In genomic region chr2:42806786-42807185, GRCh38 we compare ENCODE assay signal across 37 cellular contexts. TPM values are rescaled to one million over a fixed set of nuclear protein-coding genes. Genes with fewer than 3 reads are reported as not detected.
"Had no signal": no experiment of that assay in that cellular context is flagged by ENCODE, and none has a peak within 500 bp of the region (broad histone marks: within the 10 kb centered on the region; RNA-seq: fewer than 3 reads in every experiment).

No MANE protein-coding gene starts in this region.

- H3K9me3 Mint-ChIP-seq: activated naive CD4-positive, alpha-beta T cell treated with anti-CD3 and anti-CD28 coated beads for 36 hours; activated naive CD4-positive, alpha-beta T cell treated with anti-CD3 and anti-CD28 coated beads, Interleukin-2, amount 10 ng/mL, durations not matched to agents 7 days and 5 days; activated naive CD4-positive, alpha-beta T cell treated with anti-CD3 and anti-CD28 coated beads, Interleukin-2, amount 50 U/mL, for 24 hours; activated naive CD4-positive, alpha-beta T cell treated with anti-CD3 and anti-CD28 coated beads, Interleukin-2, amount 50 U/mL, for 72 hours; activated naive CD8-positive, alpha-beta T cell treated with anti-CD3 and anti-CD28 coated beads for 36 hours; activated naive CD8-positive, alpha-beta T cell treated with anti-CD3 and anti-CD28 coated beads, Interleukin-2, amount 10 ng/mL, durations not matched to agents 7 days and 5 days; activated naive CD8-positive, alpha-beta T cell treated with anti-CD3 and anti-CD28 coated beads, Interleukin-2, amount 50 U/mL, for 24 hours; activated T-cell treated with anti-CD3 and anti-CD28 coated beads, Interleukin-2, amount 50 U/mL, for 24 hours; activated T-cell treated with anti-CD3 and anti-CD28 coated beads, Interleukin-2, amount 50 U/mL, for 4 hours; activated T-cell treated with anti-CD3 and anti-CD28 coated beads, Interleukin-2, amount 50 U/mL, for 72 hours; activated T-helper 1 cell treated with anti-CD3 and anti-CD28 coated beads, Interleukin-12 subunit alpha, Interleukin-12 subunit beta, Interleukin-2, Interleukin-4 antibody, amounts not matched to agents 30 ng/mL and 10 ng/mL and 1 ng/mL, durations not matched to agents 14 hours and 24 hours and 36 hours; activated T-helper 17 cell treated with anti-CD3 and anti-CD28 coated beads, Interleukin-2, amount 50 U/mL, for 72 hours; activated T-helper 2 cell treated with anti-CD3 and anti-CD28 coated beads, Interferon-gamma antibody, Interleukin-2, Interleukin-4, amounts not matched to agents 10 μg/mL and 5 μg/mL and 100 μg/mL, durations not matched to agents 14 hours and 24 hours and 36 hours; central memory CD8-positive, alpha-beta T cell had no signal

- DNase-seq: activated effector memory CD4-positive, alpha-beta T cell treated with anti-CD3 and anti-CD28 coated beads, Interleukin-2, amount 50 U/mL, for 16 hours; activated effector memory CD4-positive, alpha-beta T cell treated with Interleukin-2 at 50 U/mL for 16 hours; activated gamma-delta T cell; activated gamma-delta T cell treated with Interleukin-2 at 50 U/mL for 16 hours; activated naive CD4-positive, alpha-beta T cell; activated naive CD4-positive, alpha-beta T cell treated with anti-CD3 and anti-CD28 coated beads for 36 hours; activated naive CD4-positive, alpha-beta T cell treated with anti-CD3 and anti-CD28 coated beads, Interleukin-2, amount 10 ng/mL, durations not matched to agents 7 days and 5 days; activated naive CD4-positive, alpha-beta T cell treated with anti-CD3 and anti-CD28 coated beads, Interleukin-2, amount 50 U/mL, for 16 hours; activated naive CD4-positive, alpha-beta T cell treated with Interleukin-2 at 50 U/mL for 16 hours; activated naive CD8-positive, alpha-beta T cell treated with anti-CD3 and anti-CD28 coated beads for 36 hours; activated naive CD8-positive, alpha-beta T cell treated with anti-CD3 and anti-CD28 coated beads, Interleukin-2, amount 10 ng/mL, durations not matched to agents 7 days and 5 days; activated naive CD8-positive, alpha-beta T cell treated with anti-CD3 and anti-CD28 coated beads, Interleukin-2, amount 50 U/mL, for 24 hours; activated T-cell treated with anti-CD3 and anti-CD28 coated beads, Interleukin-2, amount 50 U/mL, for 24 hours; activated T-cell treated with anti-CD3 and anti-CD28 coated beads, Interleukin-2, amount 50 U/mL, for 4 hours; activated T-cell treated with anti-CD3 and anti-CD28 coated beads, Interleukin-2, amount 50 U/mL, for 48 hours; activated T-cell treated with anti-CD3 and anti-CD28 coated beads, Interleukin-2, amount 50 U/mL, for 72 hours; adrenal gland; amniotic stem cell; amygdala; anterior cingulate cortex; aorta; body of pancreas; brain microvascular endothelial cell; central memory CD4-positive, alpha-beta T cell; cerebellar nuclear complex had no signal

- H3K27ac ChIP-seq: adrenal gland, ascending aorta, body of pancreas, brain microvascular endothelial cell, breast epithelium, cardiac muscle cell had no signal

- H3K4me3 Mint-ChIP-seq: activated naive CD4-positive, alpha-beta T cell treated with anti-CD3 and anti-CD28 coated beads for 36 hours; activated naive CD4-positive, alpha-beta T cell treated with anti-CD3 and anti-CD28 coated beads, Interleukin-2, amount 10 ng/mL, durations not matched to agents 7 days and 5 days; activated naive CD4-positive, alpha-beta T cell treated with anti-CD3 and anti-CD28 coated beads, Interleukin-2, amount 50 U/mL, for 24 hours; activated naive CD8-positive, alpha-beta T cell; activated naive CD8-positive, alpha-beta T cell treated with anti-CD3 and anti-CD28 coated beads for 36 hours; activated naive CD8-positive, alpha-beta T cell treated with anti-CD3 and anti-CD28 coated beads, Interleukin-2, amount 10 ng/mL, durations not matched to agents 7 days and 5 days; activated naive CD8-positive, alpha-beta T cell treated with anti-CD3 and anti-CD28 coated beads, Interleukin-2, amount 50 U/mL, for 24 hours; activated T-cell treated with anti-CD3 and anti-CD28 coated beads, Interleukin-2, amount 50 U/mL, for 24 hours; activated T-cell treated with anti-CD3 and anti-CD28 coated beads, Interleukin-2, amount 50 U/mL, for 4 hours; activated T-cell treated with anti-CD3 and anti-CD28 coated beads, Interleukin-2, amount 50 U/mL, for 72 hours; activated T-helper 1 cell treated with anti-CD3 and anti-CD28 coated beads, Interleukin-12 subunit alpha, Interleukin-12 subunit beta, Interleukin-2, Interleukin-4 antibody, amounts not matched to agents 30 ng/mL and 10 ng/mL and 1 ng/mL, durations not matched to agents 14 hours and 24 hours and 36 hours; activated T-helper 17 cell treated with anti-CD3 and anti-CD28 coated beads, Interleukin-2, amount 50 U/mL, for 72 hours; brain; central memory CD8-positive, alpha-beta T cell had no signal

- H3K27me3 Mint-ChIP-seq: activated naive CD8-positive, alpha-beta T cell; activated T-cell treated with anti-CD3 and anti-CD28 coated beads, Interleukin-2, amount 50 U/mL, for 24 hours had no signal

- H3K27ac Mint-ChIP-seq: activated naive CD4-positive, alpha-beta T cell treated with anti-CD3 and anti-CD28 coated beads for 36 hours; activated naive CD4-positive, alpha-beta T cell treated with anti-CD3 and anti-CD28 coated beads, Interleukin-2, amount 10 ng/mL, durations not matched to agents 7 days and 5 days; activated naive CD4-positive, alpha-beta T cell treated with anti-CD3 and anti-CD28 coated beads, Interleukin-2, amount 50 U/mL, for 24 hours; activated naive CD4-positive, alpha-beta T cell treated with anti-CD3 and anti-CD28 coated beads, Interleukin-2, amount 50 U/mL, for 72 hours; activated naive CD8-positive, alpha-beta T cell; activated naive CD8-positive, alpha-beta T cell treated with anti-CD3 and anti-CD28 coated beads for 36 hours; activated naive CD8-positive, alpha-beta T cell treated with anti-CD3 and anti-CD28 coated beads, Interleukin-2, amount 10 ng/mL, durations not matched to agents 7 days and 5 days; activated naive CD8-positive, alpha-beta T cell treated with anti-CD3 and anti-CD28 coated beads, Interleukin-2, amount 50 U/mL, for 24 hours; activated T-cell treated with anti-CD3 and anti-CD28 coated beads, Interleukin-2, amount 50 U/mL, for 24 hours; activated T-cell treated with anti-CD3 and anti-CD28 coated beads, Interleukin-2, amount 50 U/mL, for 72 hours; activated T-helper 1 cell treated with anti-CD3 and anti-CD28 coated beads, Interleukin-12 subunit alpha, Interleukin-12 subunit beta, Interleukin-2, Interleukin-4 antibody, amounts not matched to agents 30 ng/mL and 10 ng/mL and 1 ng/mL, durations not matched to agents 14 hours and 24 hours and 36 hours; activated T-helper 17 cell treated with anti-CD3 and anti-CD28 coated beads, Interleukin-2, amount 50 U/mL, for 72 hours; activated T-helper 2 cell treated with anti-CD3 and anti-CD28 coated beads, Interferon-gamma antibody, Interleukin-2, Interleukin-4, amounts not matched to agents 10 μg/mL and 5 μg/mL and 100 μg/mL, durations not matched to agents 14 hours and 24 hours and 36 hours; brain had no signal

- H3K27me3 ChIP-seq: adrenal gland, ascending aorta, body of pancreas, brain microvascular endothelial cell, breast epithelium, cardiac muscle cell had no signal

- H3K36me3 ChIP-seq: adrenal gland, ascending aorta, brain microvascular endothelial cell, breast epithelium, cardiac muscle cell had no signal

- H3K36me3 Mint-ChIP-seq: activated naive CD4-positive, alpha-beta T cell treated with anti-CD3 and anti-CD28 coated beads, Interleukin-2, amount 10 ng/mL, durations not matched to agents 7 days and 5 days; activated naive CD4-positive, alpha-beta T cell treated with anti-CD3 and anti-CD28 coated beads, Interleukin-2, amount 50 U/mL, for 24 hours; activated naive CD8-positive, alpha-beta T cell; brain had no signal

- H3K9me3 ChIP-seq: adrenal gland, ascending aorta, body of pancreas, breast epithelium had no signal

- H3K4me1 ChIP-seq: breast epithelium had no signal

- ATAC-seq: activated naive CD4-positive, alpha-beta T cell treated with anti-CD3 and anti-CD28 coated beads, Interleukin-2, amount 50 U/mL, for 72 hours; activated naive CD8-positive, alpha-beta T cell treated with anti-CD3 and anti-CD28 coated beads, Interleukin-2, amount 50 U/mL, for 24 hours; activated T-cell treated with anti-CD3 and anti-CD28 coated beads, Interleukin-2, amount 50 U/mL, for 4 hours; activated T-cell treated with anti-CD3 and anti-CD28 coated beads, Interleukin-2, amount 50 U/mL, for 72 hours; activated T-helper 17 cell treated with anti-CD3 and anti-CD28 coated beads, Interleukin-2, amount 50 U/mL, for 72 hours; body of pancreas had no signal

- H3K4me3 ChIP-seq: adrenal gland, ascending aorta, body of pancreas, breast epithelium, cardiac muscle cell had no signal

RNA-seq across cellular contexts. Expression of gene HAAO, which starts 14.4 kb away (rescaled TPM):
- total RNA-seq: bronchial epithelial cell had no signal

RNA-seq across cellular contexts. Expression of gene OXER1, which starts 42.9 kb away (rescaled TPM):
- total RNA-seq: activated naive CD8-positive, alpha-beta T cell treated with anti-CD3 and anti-CD28 coated beads, Interleukin-2, amount 10 ng/mL, durations not matched to agents 7 days and 5 days; bronchial epithelial cell had no signal
